In the genomic region with DNA sequence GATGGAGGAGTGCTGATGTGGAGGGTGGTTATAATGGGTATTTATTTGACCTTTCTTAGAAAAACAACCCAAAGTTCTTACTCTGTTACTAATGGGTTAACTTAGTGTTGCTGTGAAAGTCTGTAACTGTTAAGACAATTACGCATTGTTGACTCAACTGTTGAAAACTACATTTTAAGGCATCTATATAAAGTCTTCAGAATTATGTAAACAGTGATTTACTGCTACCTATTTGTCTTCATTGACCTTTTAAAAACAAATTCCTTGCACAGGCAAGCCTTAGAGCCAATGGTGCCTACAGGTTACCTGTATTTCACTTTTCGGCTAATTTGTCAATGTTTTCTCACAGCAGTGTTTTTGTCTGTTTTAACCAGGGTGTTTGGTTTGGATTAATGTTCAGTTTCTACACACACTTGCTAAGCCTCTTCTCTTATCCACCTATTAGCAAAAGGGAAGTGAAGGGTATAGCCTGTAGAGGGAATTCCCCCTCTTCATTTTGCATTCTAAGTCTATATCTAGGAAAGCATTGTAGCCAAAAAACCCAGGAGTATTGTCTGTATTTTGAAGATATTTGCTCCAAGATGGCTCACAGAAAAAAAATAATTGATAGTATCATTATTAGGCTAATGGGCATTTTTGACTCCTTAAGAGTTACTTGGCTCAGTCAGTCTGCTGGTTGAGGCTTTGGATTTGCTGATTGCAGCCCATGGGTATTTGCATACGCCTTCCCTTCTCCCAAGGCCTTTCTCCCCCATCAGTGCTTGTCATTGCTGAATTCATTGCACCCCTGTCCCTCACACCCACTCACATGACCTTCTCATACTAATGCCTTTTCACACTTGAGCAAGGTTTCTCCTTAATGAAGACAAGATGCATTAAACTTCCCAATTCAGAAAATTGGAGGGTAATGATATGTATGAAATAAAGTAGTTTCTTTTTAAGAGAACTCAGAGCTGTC, we compare ENCODE assay signal across 11 cellular contexts. TPM values are rescaled to one million over a fixed set of nuclear protein-coding genes. Genes with fewer than 3 reads are reported as not detected.
DNase-seq lines count a peak whose midpoint lies in the region; ATAC-seq and TF ChIP-seq lines count a peak whose summit lies in the region.
"Had no signal": no experiment of that assay in that cellular context is flagged by ENCODE, and none has a peak within 500 bp of the region (broad histone marks: within the 10 kb centered on the region; RNA-seq: fewer than 3 reads in every experiment).

No MANE protein-coding gene starts in this region.

- no peak overlapping the region for H3K27ac ChIP-seq in heart right ventricle

- peaks cover 15% of the 10 kb centered on the region for H3K4me1 Mint-ChIP-seq in activated T-helper 17 cell treated with anti-CD3 and anti-CD28 coated beads, Interleukin-2, amount 50 U/mL, for 72 hours
- H3K4me1 Mint-ChIP-seq in activated T-cell treated with anti-CD3 and anti-CD28 coated beads, Interleukin-2, amount 50 U/mL, for 24 hours (ENCODE audit: low read depth), result peaks cover 23% of the 10 kb centered on the region

- H3K27me3 Mint-ChIP-seq in activated T-helper 17 cell treated with anti-CD3 and anti-CD28 coated beads, Interleukin-2, amount 50 U/mL, for 72 hours, result no peaks in the 10 kb centered on the region
- no peaks in the 10 kb centered on the region for H3K27me3 Mint-ChIP-seq in activated T-cell treated with anti-CD3 and anti-CD28 coated beads, Interleukin-2, amount 50 U/mL, for 24 hours
- H3K27me3 Mint-ChIP-seq: T-cell had no signal

- no peak overlapping the region for H3K4me3 Mint-ChIP-seq in activated T-helper 17 cell treated with anti-CD3 and anti-CD28 coated beads, Interleukin-2, amount 50 U/mL, for 72 hours
- no peak overlapping the region for H3K4me3 Mint-ChIP-seq in activated T-cell treated with anti-CD3 and anti-CD28 coated beads, Interleukin-2, amount 50 U/mL, for 24 hours
- H3K4me3 Mint-ChIP-seq: activated T-cell treated with anti-CD3 and anti-CD28 coated beads, Interleukin-2, amount 50 U/mL, for 72 hours; T-cell had no signal

- H3K9me3 ChIP-seq in heart right ventricle, result no peaks in the 10 kb centered on the region

- no peak overlapping the region for H3K27ac Mint-ChIP-seq in activated T-helper 17 cell treated with anti-CD3 and anti-CD28 coated beads, Interleukin-2, amount 50 U/mL, for 72 hours
- H3K27ac Mint-ChIP-seq in activated T-cell treated with anti-CD3 and anti-CD28 coated beads, Interleukin-2, amount 50 U/mL, for 24 hours, result no peak overlapping the region
- H3K27ac Mint-ChIP-seq: activated T-cell treated with anti-CD3 and anti-CD28 coated beads, Interleukin-2, amount 50 U/mL, for 72 hours; T-cell had no signal

- intact Hi-C loops in heart right ventricle (cut with DNase I), result no loop called here

- H3K36me3 Mint-ChIP-seq in activated T-helper 17 cell treated with anti-CD3 and anti-CD28 coated beads, Interleukin-2, amount 50 U/mL, for 72 hours (ENCODE audit: low read depth), result peaks cover 14% of the 10 kb centered on the region
- H3K36me3 Mint-ChIP-seq in activated T-cell treated with anti-CD3 and anti-CD28 coated beads, Interleukin-2, amount 50 U/mL, for 24 hours (ENCODE audit: low read depth), result peaks cover 6% of the 10 kb centered on the region

- H3K36me3 ChIP-seq in heart right ventricle, result peaks cover 0 to 9% (median 0%) of the 10 kb centered on the region in 9 donors

- ATAC-seq in GM21360 (IDR thresholded peaks at IDR 0.05; ENCODE audit: unreplicated experiment), result peak; percentile 54
- ATAC-seq in HG03064 (IDR thresholded peaks at IDR 0.05; ENCODE audit: low read depth, unreplicated experiment), result peak; percentile 47
- ATAC-seq in activated T-helper 17 cell treated with anti-CD3 and anti-CD28 coated beads, Interleukin-2, amount 50 U/mL, for 72 hours (replicated peaks), result peak; percentile 44
- ATAC-seq in heart right ventricle, result no peak
- ATAC-seq: activated T-cell treated with anti-CD3 and anti-CD28 coated beads, Interleukin-2, amount 50 U/mL, for 72 hours; T-cell had no signal

- peaks cover 4 to 64% (median 28%) of the 10 kb centered on the region in 9 donors for H3K4me1 ChIP-seq in heart right ventricle

- H3K4me3 ChIP-seq in heart right ventricle, result no peak overlapping the region

- TF ChIP-seq CTCF in GM13977 (IDR thresholded peaks at IDR 0.05; ENCODE audit: extremely low read depth, insufficient read depth, missing control alignments), result no peak
- no peak for TF ChIP-seq CTCF in heart right ventricle (IDR thresholded peaks at IDR 0.05)

- in situ Hi-C loops in GM13977 (cut with MboI; ENCODE audit: low pct_unique_long_range_greater_than_20kb, low sequenced_read_pairs, unreplicated experiment), result no loop called here

- WGBS in heart right ventricle, 2 donors, result 96 to 97% methylated on average over 3 of the region's 3 CpGs

- H3K9me3 Mint-ChIP-seq in activated T-helper 17 cell treated with anti-CD3 and anti-CD28 coated beads, Interleukin-2, amount 50 U/mL, for 72 hours, result no peaks in the 10 kb centered on the region
- no peaks in the 10 kb centered on the region for H3K9me3 Mint-ChIP-seq in activated T-cell treated with anti-CD3 and anti-CD28 coated beads, Interleukin-2, amount 50 U/mL, for 24 hours
- H3K9me3 Mint-ChIP-seq: activated T-cell treated with anti-CD3 and anti-CD28 coated beads, Interleukin-2, amount 50 U/mL, for 72 hours; T-cell had no signal

- DNase-seq in GM13977 (ENCODE audit: low spot score) (peak; percentile 32), middle frontal gyrus (ENCODE audit: extremely low spot score, low spot score) (no peak), GF-D8 (lab: John Stamatoyannopoulos, UW) (no peak), heart right ventricle (no peak)
- DNase-seq in activated T-cell treated with anti-CD3 and anti-CD28 coated beads, Interleukin-2, amount 50 U/mL, for 24 hours, result no peak
- DNase-seq: activated T-cell treated with anti-CD3 and anti-CD28 coated beads, Interleukin-2, amount 50 U/mL, for 72 hours; DMS153; T-cell had no signal

- no peaks in the 10 kb centered on the region for H3K27me3 ChIP-seq in heart right ventricle

RNA-seq across cellular contexts. Expression of a gene that starts 30.5 kb away (rescaled TPM):
- 10 to 100 TPM; 64.2 to 80.5 TPM for total RNA-seq in activated T-helper 17 cell treated with anti-CD3 and anti-CD28 coated beads, Interleukin-2, amount 50 U/mL, for 72 hours
- 10 to 100 TPM; 59.5 to 90.2 (median 77.3) TPM for total RNA-seq in heart right ventricle
- polyA plus RNA-seq in heart right ventricle, result 10 to 100 TPM; 44.4 to 70.7 TPM

Comparison
In these comparisons a context has a peak if more than half of its experiments do, and no peak if none do; other contexts are left out.
1. ATAC-seq: peak in GM21360 (single experiment), HG03064 (single experiment) and activated T-helper 17 cell treated with anti-CD3 and anti-CD28 coated beads, Interleukin-2, amount 50 U/mL, for 72 hours (single experiment); none in heart right ventricle (0 of 8).